ENCODE assay signal across 25 cellular contexts in the genomic region with DNA sequence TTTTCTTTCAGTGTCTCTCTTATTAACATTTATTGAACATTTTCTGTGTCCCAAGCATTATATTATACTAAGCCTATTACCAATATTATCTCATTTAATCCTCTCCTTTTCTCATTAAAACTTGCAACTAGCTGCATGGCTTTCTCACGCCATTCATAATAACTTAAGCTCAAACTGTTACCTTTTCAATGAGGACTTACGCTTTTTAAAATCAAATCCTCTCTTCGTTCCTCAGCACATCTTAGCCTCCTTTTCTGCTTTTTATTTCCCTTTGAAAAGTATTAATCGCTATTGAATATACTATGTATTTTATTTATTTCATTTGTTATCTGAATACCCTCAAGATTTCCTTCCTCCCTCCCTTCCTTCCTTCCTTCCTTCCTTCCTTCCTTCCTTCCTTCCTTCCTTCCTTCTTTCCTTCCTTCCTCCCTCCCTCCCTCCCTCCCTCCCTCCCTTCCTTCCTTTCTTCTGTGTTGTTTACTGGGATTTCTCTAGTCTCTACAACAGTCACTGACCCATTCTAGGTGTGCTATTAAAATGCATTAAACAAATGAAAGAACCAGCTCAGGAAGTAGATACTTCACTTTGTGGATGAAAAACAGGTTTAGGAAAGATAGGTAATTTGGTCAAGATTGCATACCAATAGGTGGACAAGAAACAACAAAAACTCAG.
"Had no signal": no experiment of that assay in that cellular context is flagged by ENCODE, and none has a peak within 500 bp of the region (broad histone marks: within the 10 kb centered on the region; RNA-seq: fewer than 3 reads in every experiment).

No MANE protein-coding gene starts in this region.

- H3K27ac ChIP-seq: ovary, parathyroid adenoma, psoas muscle, right lobe of liver, sigmoid colon, stomach, thoracic aorta, thyroid gland, tibial nerve, upper lobe of left lung, vagina had no signal

- DNase-seq: nephron progenitor cell; occipital lobe; ovary; posterior cingulate gyrus; psoas muscle; right cardiac atrium; right lobe of liver; sigmoid colon; small intestine; stimulated activated CD4-positive, alpha-beta T cell treated with anti-CD3 and anti-CD28 coated beads, Interleukin-15, amount 100 ng/mL, for 24 hours; stimulated activated CD4-positive, alpha-beta T cell treated with anti-CD3 and anti-CD28 coated beads, Interleukin-2, amount 100 ng/mL, for 24 hours; stimulated activated CD4-positive, alpha-beta T cell treated with anti-CD3 and anti-CD28 coated beads, Interleukin-2, amount 100 ng/mL, for 48 hours; stimulated activated CD4-positive, alpha-beta T cell treated with anti-CD3 and anti-CD28 coated beads, Interleukin-4, amount 100 ng/mL, for 24 hours; stimulated activated naive B cell treated with anti-CD40 and anti-IgM and Interleukin-4, amounts not matched to agents 10 μg/mL and 1 μg/mL and 100 μg/mL, for 72 hours; stimulated activated naive CD4-positive, alpha-beta T cell treated with Interleukin-2 at 50 U/mL for 16 hours; stomach; thyroid gland; trophoblast cell; upper lobe of left lung had no signal

- H3K9ac ChIP-seq: parathyroid adenoma had no signal

- H3K36me3 ChIP-seq: ovary, right lobe of liver, sigmoid colon, stomach, thoracic aorta, thyroid gland, tibial nerve, upper lobe of left lung, vagina had no signal

- ATAC-seq: natural killer cell treated with Interleukin-12 subunit alpha and Interleukin-12 subunit beta and Interleukin-15 and Interleukin-18, amount 100 ng/mL, for 72 hours; psoas muscle; right cardiac atrium; right lobe of liver; stimulated activated effector memory CD8-positive, alpha-beta T cell treated with anti-CD3 and anti-CD28 coated beads, Interleukin-12 subunit alpha, Interleukin-12 subunit beta, amount 100 ng/mL, for 72 hours; stimulated activated naive B cell treated with anti-CD40 and anti-IgM and Interleukin-4, amounts not matched to agents 10 μg/mL and 1 μg/mL and 100 μg/mL, for 72 hours had no signal

- H3K4me3 ChIP-seq: ovary, psoas muscle, right lobe of liver, sigmoid colon, stomach, thoracic aorta, thyroid gland, tibial nerve, upper lobe of left lung, vagina had no signal

- H3K4me1 ChIP-seq: parathyroid adenoma, psoas muscle, right lobe of liver, stomach, thyroid gland, upper lobe of left lung had no signal

- H3K9me3 ChIP-seq: ovary, psoas muscle, right lobe of liver, sigmoid colon, stomach, thoracic aorta, thyroid gland, tibial nerve, vagina had no signal

- H3K27me3 ChIP-seq: ovary, right lobe of liver, sigmoid colon, stomach, thyroid gland, tibial nerve, upper lobe of left lung, vagina had no signal
